Comparison of ENCODE assay signal across 8 cellular contexts in genomic region chr3:9602620-9603019, GRCh38. TPM values are rescaled to one million over a fixed set of nuclear protein-coding genes. Genes with fewer than 3 reads are reported as not detected.
"Had no signal": no experiment of that assay in that cellular context is flagged by ENCODE, and none has a peak within 500 bp of the region (broad histone marks: within the 10 kb centered on the region; RNA-seq: fewer than 3 reads in every experiment).

No MANE protein-coding gene starts in this region.

- H3K4me3 ChIP-seq: GM23338 had no signal

- H3K36me3 Mint-ChIP-seq: IgD-negative memory B cell had no signal

- H3K27ac Mint-ChIP-seq: GM23338, IgD-negative memory B cell had no signal

- DNase-seq: H9, HCEC 1CT had no signal

- H3K4me3 Mint-ChIP-seq: GM23338, H9, IgD-negative memory B cell had no signal

- H3K4me1 Mint-ChIP-seq: GM23338 had no signal

- ATAC-seq: GM23338 had no signal

- H3K4me2 ChIP-seq: GM23338 had no signal

- FAIRE-seq: H1, H54, HTR-8/SVneo had no signal

- H2AFZ ChIP-seq: GM23338 had no signal

RNA-seq across cellular contexts. Expression of gene LHFPL4, which starts 49.0 kb away (rescaled TPM):
- total RNA-seq: HT-29 had no signal
- polyA plus RNA-seq: IgD-negative memory B cell had no signal
